Comparison of ENCODE assay signal across 14 cellular contexts in the genomic region with DNA sequence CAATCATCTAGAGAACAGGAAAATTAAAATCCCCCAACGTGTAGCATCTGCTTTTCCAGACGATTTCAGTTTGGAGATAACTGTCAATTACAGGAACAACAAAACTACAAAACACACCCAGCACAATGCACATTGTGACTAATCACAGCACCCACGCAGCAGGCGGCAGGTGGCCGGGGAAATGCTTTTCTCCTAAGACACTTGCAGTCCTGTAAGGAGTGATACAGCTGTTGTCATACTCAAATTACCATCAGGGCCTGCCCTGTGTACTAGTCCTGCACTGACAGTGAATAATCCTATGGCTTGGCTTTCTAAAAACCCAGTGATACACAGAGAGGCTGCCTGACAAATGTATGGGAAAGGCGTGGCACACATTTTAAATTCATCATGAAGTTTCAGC. TPM values are rescaled to one million over a fixed set of nuclear protein-coding genes. Genes with fewer than 3 reads are reported as not detected.
DNase-seq lines count a peak whose midpoint lies in the region; ATAC-seq, FAIRE-seq and TF ChIP-seq lines count a peak whose summit lies in the region.
"Had no signal": no experiment of that assay in that cellular context is flagged by ENCODE, and none has a peak within 500 bp of the region (broad histone marks: within the 10 kb centered on the region; RNA-seq: fewer than 3 reads in every experiment).

No MANE protein-coding gene starts in this region.

- peak overlapping the region; percentile 51 to 86 (median 74) for H3K27ac Mint-ChIP-seq in nephron
- H3K27ac Mint-ChIP-seq in stimulated activated memory B cell treated with anti-CD40 and anti-IgM and Interleukin-4, amounts not matched to agents 10 μg/mL and 1 μg/mL and 100 μg/mL, for 72 hours, result no peak overlapping the region
- H3K27ac Mint-ChIP-seq: mesothelial cell of epicardium had no signal

- ATAC-seq in GM21360 (IDR thresholded peaks at IDR 0.05; ENCODE audit: unreplicated experiment), result no peak
- no peak for ATAC-seq in stimulated activated memory B cell treated with anti-CD40 and anti-IgM and Interleukin-4, amounts not matched to agents 10 μg/mL and 1 μg/mL and 100 μg/mL, for 72 hours
- ATAC-seq in lower lobe of right lung, result no peak

- H3K36me3 Mint-ChIP-seq in nephron (ENCODE audit: low read depth), result peaks cover 7% of the 10 kb centered on the region
- H3K36me3 Mint-ChIP-seq in stimulated activated memory B cell treated with anti-CD40 and anti-IgM and Interleukin-4, amounts not matched to agents 10 μg/mL and 1 μg/mL and 100 μg/mL, for 72 hours, result no peaks in the 10 kb centered on the region
- H3K36me3 Mint-ChIP-seq: mesothelial cell of epicardium had no signal

- TF ChIP-seq CTCF in D721Med (IDR thresholded peaks at IDR 0.05; ENCODE audit: insufficient read depth, missing control alignments) (no peak), nephron (IDR thresholded peaks at IDR 0.05; ENCODE audit: unreplicated experiment in 3 of 3) (no peak), lower lobe of right lung (IDR thresholded peaks at IDR 0.05) (no peak)

- H3K4me1 Mint-ChIP-seq in nephron, result peaks cover 73% of the 10 kb centered on the region
- no peaks in the 10 kb centered on the region for H3K4me1 Mint-ChIP-seq in stimulated activated memory B cell treated with anti-CD40 and anti-IgM and Interleukin-4, amounts not matched to agents 10 μg/mL and 1 μg/mL and 100 μg/mL, for 72 hours

- FAIRE-seq in D721Med (lab: Jason Lieb, UNC), result peak; percentile 11
- FAIRE-seq: GM12892 had no signal

- peaks cover 9% of the 10 kb centered on the region for H3K27me3 Mint-ChIP-seq in nephron (ENCODE audit: low read depth)
- peaks cover 9% of the 10 kb centered on the region for H3K27me3 Mint-ChIP-seq in stimulated activated memory B cell treated with anti-CD40 and anti-IgM and Interleukin-4, amounts not matched to agents 10 μg/mL and 1 μg/mL and 100 μg/mL, for 72 hours

- no peaks in the 10 kb centered on the region for H3K36me3 ChIP-seq in lower lobe of right lung
- H3K36me3 ChIP-seq: tibial artery had no signal

- no peak for DNase-seq in D721Med (ENCODE audit: insufficient read length, low spot score)
- DNase-seq in NCI-H2029 (lab: John Stamatoyannopoulos, UW), result peak; percentile 27
- DNase-seq in RPMI8226, result peak; percentile 66
- no peak for DNase-seq in SW 1271 (lab: John Stamatoyannopoulos, UW)
- DNase-seq in lower lobe of right lung, result no peak
- DNase-seq: activated naive CD4-positive, alpha-beta T cell; EL; tibial artery had no signal

- no peaks in the 10 kb centered on the region for H3K4me1 ChIP-seq in lower lobe of right lung
- H3K4me1 ChIP-seq: tibial artery had no signal

- no peaks in the 10 kb centered on the region for H3K27me3 ChIP-seq in lower lobe of right lung (ENCODE audit: low read depth)

- intact Hi-C loops in lower lobe of right lung (cut with DNase I), result no loop called here

- H3K27ac ChIP-seq in lower lobe of right lung, result no peak overlapping the region
- H3K27ac ChIP-seq: SK-N-MC, tibial artery had no signal

- H3K9me3 Mint-ChIP-seq in nephron, result peaks cover 11% of the 10 kb centered on the region
- H3K9me3 Mint-ChIP-seq in stimulated activated memory B cell treated with anti-CD40 and anti-IgM and Interleukin-4, amounts not matched to agents 10 μg/mL and 1 μg/mL and 100 μg/mL, for 72 hours, result peaks cover 3% of the 10 kb centered on the region

- H3K9me3 ChIP-seq in lower lobe of right lung, result no peaks in the 10 kb centered on the region

- H3K4me3 Mint-ChIP-seq in nephron, result peak overlapping the region in 1 of 3 experiments; percentile 38
- H3K4me3 Mint-ChIP-seq in stimulated activated memory B cell treated with anti-CD40 and anti-IgM and Interleukin-4, amounts not matched to agents 10 μg/mL and 1 μg/mL and 100 μg/mL, for 72 hours, result no peak overlapping the region
- H3K4me3 Mint-ChIP-seq: mesothelial cell of epicardium had no signal

- H3K4me3 ChIP-seq in lower lobe of right lung, result no peak overlapping the region
- H3K4me3 ChIP-seq: SK-N-MC, tibial artery had no signal

RNA-seq across cellular contexts. Expression of a gene that starts 37.8 kb away (rescaled TPM):
- 27.9 TPM for total RNA-seq in lower lobe of right lung

Comparison
In these comparisons a context has a peak if more than half of its experiments do, and no peak if none do; other contexts are left out.
1. DNase-seq: peak in NCI-H2029 (single experiment) and RPMI8226 (single experiment); none in D721Med (single experiment), SW 1271 (0 of 2) and lower lobe of right lung (single experiment).